ENCODE assay signal across 8 cellular contexts in the genomic region with DNA sequence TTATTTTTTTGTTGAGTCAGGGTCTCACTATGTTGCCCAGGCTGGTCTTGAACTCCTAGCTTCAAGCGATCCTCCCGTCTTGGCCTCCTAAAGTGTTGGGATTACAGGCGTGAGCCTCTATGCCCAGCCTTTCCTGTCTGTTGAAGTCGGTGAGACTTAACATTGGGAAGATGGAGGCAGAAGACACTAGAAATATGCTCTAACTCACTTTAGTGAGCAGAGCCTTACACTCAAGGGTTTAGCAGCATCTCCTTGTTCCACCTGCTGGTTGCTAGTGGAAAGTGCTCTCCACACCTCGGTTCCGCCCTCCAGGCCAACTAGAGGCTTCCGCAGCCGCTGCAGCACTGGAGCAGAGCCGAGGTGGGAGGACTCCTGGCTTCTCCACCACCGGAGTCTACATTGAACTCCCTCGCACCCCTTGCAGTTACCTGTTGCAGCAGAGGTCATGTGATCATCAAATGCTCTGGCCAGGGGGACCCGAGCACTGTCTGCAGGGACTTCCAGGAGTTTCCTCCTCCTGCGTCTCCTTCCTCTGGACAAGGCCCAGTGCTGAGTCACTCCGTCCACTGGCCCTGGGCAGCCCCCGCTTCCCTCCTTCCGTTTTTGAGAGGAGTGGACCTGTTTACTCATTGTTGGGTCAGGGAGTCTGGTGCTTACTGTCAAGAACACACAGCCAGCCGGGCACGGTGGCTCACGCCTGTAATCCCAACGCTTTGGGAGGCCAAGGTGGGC. TPM values are rescaled to one million over a fixed set of nuclear protein-coding genes. Genes with fewer than 3 reads are reported as not detected.
DNase-seq lines count a peak whose midpoint lies in the region; ATAC-seq, FAIRE-seq and TF ChIP-seq lines count a peak whose summit lies in the region.

No MANE protein-coding gene starts in this region.

- H3K27ac ChIP-seq in SJCRH30 (no peak overlapping the region), upper lobe of right lung (peak overlapping the region; percentile 51)

- H3K4me1 ChIP-seq in SJCRH30 (no peaks in the 10 kb centered on the region), upper lobe of right lung (peaks cover 9% of the 10 kb centered on the region)

- in situ Hi-C loops in Caki2 (cut with HindIII; ENCODE audit: low pct_unique_long_range_greater_than_20kb, low sequenced_read_pairs), result no loop called here

- H3K4me3 ChIP-seq in SJCRH30, result no peak overlapping the region
- H3K4me3 ChIP-seq in upper lobe of right lung, result peak overlapping the region; percentile 31

- intact Hi-C loops in head of caudate nucleus (cut with DNase I) (no loop called here), upper lobe of right lung (cut with DNase I) (no loop called here)

- no peaks in the 10 kb centered on the region for H3K27me3 ChIP-seq in SJCRH30
- no peaks in the 10 kb centered on the region for H3K27me3 ChIP-seq in upper lobe of right lung

- FAIRE-seq in HTR-8/SVneo (lab: Jason Lieb, UNC), result peak; percentile 74

- peak; percentile 54 for DNase-seq in Caki2 (ENCODE audit: low read depth)
- peak; percentile 82 for DNase-seq in GM20000 (ENCODE audit: low spot score)
- DNase-seq in HTR-8/SVneo (ENCODE audit: insufficient read length, low spot score), result peak; percentile 77
- peak; percentile 58 to 74 for DNase-seq in SJCRH30
- peak; percentile 52 for DNase-seq in activated gamma-delta T cell treated with anti-CD3 and anti-CD28 coated beads, Interleukin-2, amount 50 U/mL, for 16 hours (ENCODE audit: low read depth)
- DNase-seq in head of caudate nucleus, result peak; percentile 40 to 91 (median 74)
- peak; percentile 68 for DNase-seq in pons (ENCODE audit: low spot score)
- peak; percentile 86 for DNase-seq in upper lobe of right lung

- H3K9me3 ChIP-seq in SJCRH30 (replicated peaks) (no peaks in the 10 kb centered on the region), upper lobe of right lung (no peaks in the 10 kb centered on the region)

- ATAC-seq in upper lobe of right lung, result peak; percentile 92

- peak; percentile 77 for TF ChIP-seq CTCF in GM20000 (IDR thresholded peaks at IDR 0.05; ENCODE audit: extremely low read depth, missing control alignments)
- peak; percentile 69 for TF ChIP-seq CTCF in upper lobe of right lung (IDR thresholded peaks at IDR 0.05)

- H3K36me3 ChIP-seq in SJCRH30 (no peaks in the 10 kb centered on the region), upper lobe of right lung (no peaks in the 10 kb centered on the region)

RNA-seq across cellular contexts. Expression of a gene that starts 9.4 kb away (rescaled TPM):
- not detected in 2 replicates for total RNA-seq in Caki2 (2014; rRNA removed; shearing (Covaris generic); ENCODE audit: low replicate concordance)
- total RNA-seq in SJCRH30 (2014; rRNA removed; shearing (Covaris generic)), result 2.7 and 2.8 TPM in 2 replicates
- 21.3 TPM for total RNA-seq in upper lobe of right lung

RNA-seq across cellular contexts. Expression of a gene that starts 44.4 kb away (rescaled TPM):
- 44.9 and 45.7 TPM in 2 replicates for total RNA-seq in Caki2 (2014; rRNA removed; shearing (Covaris generic); ENCODE audit: low replicate concordance)
- 202 and 218 TPM in 2 replicates for total RNA-seq in SJCRH30 (2014; rRNA removed; shearing (Covaris generic))
- total RNA-seq in upper lobe of right lung, result 90.6 TPM
